19 cellular contexts compared by ENCODE assay signal in the genomic region with DNA sequence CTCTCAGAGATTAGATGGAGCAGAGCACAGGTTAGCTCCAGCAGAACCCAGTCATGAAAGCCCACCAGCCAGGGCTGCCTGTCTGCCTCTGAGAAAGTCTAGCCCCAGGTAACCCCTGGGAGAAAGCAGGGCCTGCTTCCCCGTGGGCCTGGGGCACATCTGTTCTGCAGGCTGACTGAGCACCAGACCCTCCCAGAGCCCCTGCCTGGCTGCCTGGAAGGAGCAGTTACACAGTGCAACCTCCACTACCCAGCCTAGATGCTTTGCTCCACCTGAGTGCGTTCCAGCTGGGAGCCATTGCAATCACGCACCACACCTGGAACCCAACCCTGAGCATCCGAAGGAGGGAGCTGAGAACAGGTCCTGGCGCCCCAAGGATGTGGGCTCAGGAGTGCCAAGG.
DNase-seq lines count a peak whose midpoint lies in the region; ATAC-seq and TF ChIP-seq lines count a peak whose summit lies in the region.
"Had no signal": no experiment of that assay in that cellular context is flagged by ENCODE, and none has a peak within 500 bp of the region (broad histone marks: within the 10 kb centered on the region; RNA-seq: fewer than 3 reads in every experiment).

No MANE protein-coding gene starts in this region.

- peak; percentile 12 for ATAC-seq in stimulated activated naive CD8-positive, alpha-beta T cell treated with anti-CD3 and anti-CD28 coated beads, Interleukin-15, amount 100 ng/mL, for 72 hours
- ATAC-seq in stimulated activated naive CD8-positive, alpha-beta T cell treated with anti-CD3 and anti-CD28 coated beads, Interleukin-15, Interleukin-2, amounts not matched to agents 100 U/mL and 50 U/mL, for 24 hours = no peak
- no peak; the same call in 2 of the 3 replicates for ATAC-seq in SK-N-SH treated with all-trans-retinoic acid at 6 μM for 48 hours
- ATAC-seq: left ventricle myocardium superior, Right ventricle myocardium inferior had no signal

- H3K4me3 Mint-ChIP-seq in stimulated activated naive CD8-positive, alpha-beta T cell treated with anti-CD3 and anti-CD28 coated beads, Interleukin-15, amount 100 ng/mL, for 72 hours = no peak overlapping the region
- H3K4me3 Mint-ChIP-seq: activated CD4-positive, alpha-beta T cell treated with anti-CD3 and anti-CD28 coated beads for 36 hours; activated T-cell treated with anti-CD3 and anti-CD28 coated beads, Interleukin-2, amount 50 U/mL, for 24 hours had no signal

- H3K9ac ChIP-seq in Loucy (ENCODE audit: low read depth, low read length, poor library complexity, severe bottlenecking) (no peak overlapping the region), iPS-20b (ENCODE audit: low read depth, low read length) (peak overlapping the region; percentile 17; the same call in 1 of the 2 replicates)

- H3K9me2 ChIP-seq in Loucy (replicated peaks; ENCODE audit: low read depth, low read length) = no peaks in the 10 kb centered on the region

- no peaks in the 10 kb centered on the region for H3F3A ChIP-seq in Loucy (ENCODE audit: low read depth)

- no peak overlapping the region for H3K27ac Mint-ChIP-seq in stimulated activated naive CD8-positive, alpha-beta T cell treated with anti-CD3 and anti-CD28 coated beads, Interleukin-15, amount 100 ng/mL, for 72 hours
- H3K27ac Mint-ChIP-seq: activated CD4-positive, alpha-beta T cell treated with anti-CD3 and anti-CD28 coated beads for 36 hours; activated T-cell treated with anti-CD3 and anti-CD28 coated beads, Interleukin-2, amount 50 U/mL, for 24 hours had no signal

- no peaks in the 10 kb centered on the region for H4K20me1 ChIP-seq in Loucy (ENCODE audit: insufficient read depth, low read length, poor library complexity, severe bottlenecking)

- H3K4me1 ChIP-seq in Loucy (ENCODE audit: insufficient read depth, low read length, poor library complexity, severe bottlenecking) = no peaks in the 10 kb centered on the region
- peaks cover 27% of the 10 kb centered on the region for H3K4me1 ChIP-seq in iPS-20b (ENCODE audit: insufficient read depth, low read length)
- H3K4me1 ChIP-seq: adrenal gland, BE2C had no signal

- H3K4me1 Mint-ChIP-seq in stimulated activated naive CD8-positive, alpha-beta T cell treated with anti-CD3 and anti-CD28 coated beads, Interleukin-15, amount 100 ng/mL, for 72 hours = peaks cover 16% of the 10 kb centered on the region
- H3K4me1 Mint-ChIP-seq: activated CD4-positive, alpha-beta T cell treated with anti-CD3 and anti-CD28 coated beads for 36 hours had no signal

- H3K36me3 ChIP-seq in Loucy (ENCODE audit: insufficient read depth, low read length) (no peaks in the 10 kb centered on the region), iPS-20b (ENCODE audit: insufficient read depth, low read depth, low read length) (no peaks in the 10 kb centered on the region)
- H3K36me3 ChIP-seq: adrenal gland, BE2C, tibial artery had no signal

- in situ Hi-C loops in GM13976 (cut with MboI; ENCODE audit: low sequenced_read_pairs, unreplicated experiment) = loop anchor here (25.0 kb wide), 2 partner anchors 483 to 542 kb away; no protein-coding TSS in a partner anchor

- H3K27me3 Mint-ChIP-seq in stimulated activated naive CD8-positive, alpha-beta T cell treated with anti-CD3 and anti-CD28 coated beads, Interleukin-15, amount 100 ng/mL, for 72 hours = peaks cover 64% of the 10 kb centered on the region

- DNase-seq in stimulated activated naive CD8-positive, alpha-beta T cell treated with anti-CD3 and anti-CD28 coated beads, Interleukin-15, amount 100 ng/mL, for 72 hours = no peak
- no peak for DNase-seq in stimulated activated naive CD8-positive, alpha-beta T cell treated with anti-CD3 and anti-CD28 coated beads, Interleukin-15, Interleukin-2, amounts not matched to agents 100 U/mL and 50 U/mL, for 24 hours
- DNase-seq in stimulated activated CD4-positive, alpha-beta T cell treated with anti-CD3 and anti-CD28 coated beads, Interleukin-2, amount 100 ng/mL, for 24 hours = no peak
- DNase-seq in hepatic stellate cell (ENCODE audit: low spot score) = no peak
- no peak for DNase-seq in GM13976 (ENCODE audit: low spot score)
- DNase-seq: NCI-H1436 treated with DMSO at 0.1 percent for 48 hours, NCI-H446 treated with DMSO at 0.1 percent for 48 hours, tibial artery had no signal

- H3K27me3 ChIP-seq in Loucy (ENCODE audit: insufficient read depth, low read length, poor library complexity, severe bottlenecking) (no peaks in the 10 kb centered on the region), iPS-20b (ENCODE audit: insufficient read depth, low read length) (no peaks in the 10 kb centered on the region)
- H3K27me3 ChIP-seq: body of pancreas had no signal

- H3K4me3 ChIP-seq in Loucy (ENCODE audit: low read length, poor library complexity, severe bottlenecking) = no peak overlapping the region
- no peak overlapping the region for H3K4me3 ChIP-seq in iPS-20b (ENCODE audit: low read length)
- H3K4me3 ChIP-seq: adrenal gland, body of pancreas, K562, tibial artery had no signal

- H3K9me3 ChIP-seq in Loucy (ENCODE audit: insufficient read depth, low read depth, low read length) = no peaks in the 10 kb centered on the region
- no peaks in the 10 kb centered on the region for H3K9me3 ChIP-seq in iPS-20b (ENCODE audit: insufficient read depth, low read depth, low read length)
- H3K9me3 ChIP-seq: adrenal gland, BE2C, body of pancreas, tibial artery had no signal

- no peaks in the 10 kb centered on the region for H3K79me2 ChIP-seq in Loucy (ENCODE audit: insufficient read depth, low read length)

- TF ChIP-seq CTCF in Loucy (conservative IDR thresholded peaks at IDR 0.05; ENCODE audit: low read length) (no peak), GM13976 (IDR thresholded peaks at IDR 0.05; ENCODE audit: borderline replicate concordance, control extremely low read depth, extremely low read depth, insufficient read depth, missing control alignments) (no peak)

- H3K9me3 Mint-ChIP-seq in stimulated activated naive CD8-positive, alpha-beta T cell treated with anti-CD3 and anti-CD28 coated beads, Interleukin-15, amount 100 ng/mL, for 72 hours = no peaks in the 10 kb centered on the region
- H3K9me3 Mint-ChIP-seq: activated T-cell treated with anti-CD3 and anti-CD28 coated beads, Interleukin-2, amount 50 U/mL, for 24 hours had no signal

- no peak overlapping the region for H3K4me2 ChIP-seq in Loucy (ENCODE audit: low read depth, low read length, poor library complexity, severe bottlenecking)

- peak overlapping the region; percentile 84 for H2AFZ ChIP-seq in Loucy (ENCODE audit: low read length)

- no peak overlapping the region for H3K27ac ChIP-seq in iPS-20b (ENCODE audit: low read length)
- H3K27ac ChIP-seq: adrenal gland, body of pancreas, tibial artery had no signal

TF ChIP-seq in SK-N-SH treated with all-trans-retinoic acid at 6 μM for 48 hours, 23 proteins besides CTCF, POLR2A, EP300 and RAD21 (continues in another document):
- TF ChIP-seq ZFP3 (CRISPR knock-in tag; IDR thresholded peaks at IDR 0.05) (no peak), ZC3H10 (CRISPR knock-in tag; IDR thresholded peaks at IDR 0.05) (no peak), ZNF8 (CRISPR knock-in tag; IDR thresholded peaks at IDR 0.05) (no peak), TCF4 (CRISPR knock-in tag; IDR thresholded peaks at IDR 0.05; ENCODE audit: borderline replicate concordance) (no peak), OSR1 (CRISPR knock-in tag; IDR thresholded peaks at IDR 0.05) (no peak), GLIS3 (CRISPR knock-in tag; IDR thresholded peaks at IDR 0.05) (no peak)
- TF ChIP-seq, protein P1, sequence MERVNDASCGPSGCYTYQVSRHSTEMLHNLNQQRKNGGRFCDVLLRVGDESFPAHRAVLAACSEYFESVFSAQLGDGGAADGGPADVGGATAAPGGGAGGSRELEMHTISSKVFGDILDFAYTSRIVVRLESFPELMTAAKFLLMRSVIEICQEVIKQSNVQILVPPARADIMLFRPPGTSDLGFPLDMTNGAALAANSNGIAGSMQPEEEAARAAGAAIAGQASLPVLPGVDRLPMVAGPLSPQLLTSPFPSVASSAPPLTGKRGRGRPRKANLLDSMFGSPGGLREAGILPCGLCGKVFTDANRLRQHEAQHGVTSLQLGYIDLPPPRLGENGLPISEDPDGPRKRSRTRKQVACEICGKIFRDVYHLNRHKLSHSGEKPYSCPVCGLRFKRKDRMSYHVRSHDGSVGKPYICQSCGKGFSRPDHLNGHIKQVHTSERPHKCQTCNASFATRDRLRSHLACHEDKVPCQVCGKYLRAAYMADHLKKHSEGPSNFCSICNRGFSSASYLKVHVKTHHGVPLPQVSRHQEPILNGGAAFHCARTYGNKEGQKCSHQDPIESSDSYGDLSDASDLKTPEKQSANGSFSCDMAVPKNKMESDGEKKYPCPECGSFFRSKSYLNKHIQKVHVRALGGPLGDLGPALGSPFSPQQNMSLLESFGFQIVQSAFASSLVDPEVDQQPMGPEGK (CRISPR knock-in tag; IDR thresholded peaks at IDR 0.05; ENCODE audit: borderline replicate concordance) = no peak
- TF ChIP-seq, protein P2, sequence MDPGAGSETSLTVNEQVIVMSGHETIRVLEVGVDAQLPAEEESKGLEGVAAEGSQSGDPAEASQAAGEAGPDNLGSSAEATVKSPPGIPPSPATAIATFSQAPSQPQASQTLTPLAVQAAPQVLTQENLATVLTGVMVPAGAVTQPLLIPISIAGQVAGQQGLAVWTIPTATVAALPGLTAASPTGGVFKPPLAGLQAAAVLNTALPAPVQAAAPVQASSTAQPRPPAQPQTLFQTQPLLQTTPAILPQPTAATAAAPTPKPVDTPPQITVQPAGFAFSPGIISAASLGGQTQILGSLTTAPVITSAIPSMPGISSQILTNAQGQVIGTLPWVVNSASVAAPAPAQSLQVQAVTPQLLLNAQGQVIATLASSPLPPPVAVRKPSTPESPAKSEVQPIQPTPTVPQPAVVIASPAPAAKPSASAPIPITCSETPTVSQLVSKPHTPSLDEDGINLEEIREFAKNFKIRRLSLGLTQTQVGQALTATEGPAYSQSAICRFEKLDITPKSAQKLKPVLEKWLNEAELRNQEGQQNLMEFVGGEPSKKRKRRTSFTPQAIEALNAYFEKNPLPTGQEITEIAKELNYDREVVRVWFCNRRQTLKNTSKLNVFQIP (CRISPR knock-in tag; IDR thresholded peaks at IDR 0.05; ENCODE audit: borderline replicate concordance, low read depth) = no peak
- TF ChIP-seq, protein P3, sequence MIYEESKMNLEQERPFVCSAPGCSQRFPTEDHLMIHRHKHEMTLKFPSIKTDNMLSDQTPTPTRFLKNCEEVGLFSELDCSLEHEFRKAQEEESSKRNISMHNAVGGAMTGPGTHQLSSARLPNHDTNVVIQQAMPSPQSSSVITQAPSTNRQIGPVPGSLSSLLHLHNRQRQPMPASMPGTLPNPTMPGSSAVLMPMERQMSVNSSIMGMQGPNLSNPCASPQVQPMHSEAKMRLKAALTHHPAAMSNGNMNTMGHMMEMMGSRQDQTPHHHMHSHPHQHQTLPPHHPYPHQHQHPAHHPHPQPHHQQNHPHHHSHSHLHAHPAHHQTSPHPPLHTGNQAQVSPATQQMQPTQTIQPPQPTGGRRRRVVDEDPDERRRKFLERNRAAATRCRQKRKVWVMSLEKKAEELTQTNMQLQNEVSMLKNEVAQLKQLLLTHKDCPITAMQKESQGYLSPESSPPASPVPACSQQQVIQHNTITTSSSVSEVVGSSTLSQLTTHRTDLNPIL (CRISPR knock-in tag; IDR thresholded peaks at IDR 0.05; ENCODE audit: low read depth) = no peak
